Comparison of ENCODE assay signal across 12 cellular contexts in genomic region chr13:34863360-34864135, GRCh38.
DNase-seq lines count a peak whose midpoint lies in the region; ATAC-seq, FAIRE-seq and TF ChIP-seq lines count a peak whose summit lies in the region.
"Had no signal": no experiment of that assay in that cellular context is flagged by ENCODE, and none has a peak within 500 bp of the region (broad histone marks: within the 10 kb centered on the region; RNA-seq: fewer than 3 reads in every experiment).

No MANE protein-coding gene starts in this region.

- TF ChIP-seq CTCF in HFF-Myc (IDR thresholded peaks at IDR 0.05; ENCODE audit: low read depth, low read length, missing control alignments) = no peak

- H3K4me3 ChIP-seq in HFF-Myc (replicated peaks; ENCODE audit: low read depth, low read length) = no peak overlapping the region
- H3K4me3 ChIP-seq: testis had no signal

- ATAC-seq in GM18505 (IDR thresholded peaks at IDR 0.05; ENCODE audit: unreplicated experiment) (no peak), HG03280 (IDR thresholded peaks at IDR 0.05; ENCODE audit: unreplicated experiment) (no peak)

- no peak for TF ChIP-seq POLR2A in erythroblast (IDR thresholded peaks at IDR 0.05; ENCODE audit: low read length)
- no peak for TF ChIP-seq POLR2A in GM18505 (IDR thresholded peaks at IDR 0.05; ENCODE audit: borderline replicate concordance, extremely low read depth, insufficient read depth, insufficient read length)

- FAIRE-seq in islet of Langerhans (lab: Jason Lieb, UNC) = peak; percentile 95

- DNase-seq in AG08396 (ENCODE audit: low spot score) = peak; percentile 16
- peak; percentile 83 for DNase-seq in HFF-Myc (ENCODE audit: extremely low read depth, low read depth)
- peak; percentile 73 for DNase-seq in SW480 (ENCODE audit: low spot score)
- DNase-seq in erythroblast (lab: John Stamatoyannopoulos, UW) = no peak
- DNase-seq in stimulated activated CD4-positive, alpha-beta T cell treated with anti-CD3 and anti-CD28 coated beads, Interleukin-12 subunit alpha, Interleukin-12 subunit beta, amount 100 ng/mL, for 4 hours = no peak
- DNase-seq: activated CD4-positive, alpha-beta T cell treated with anti-CD3 and anti-CD28 coated beads for 1 hour; activated naive CD4-positive, alpha-beta T cell treated with anti-CD3 and anti-CD28 coated beads, Interleukin-2, amount 50 U/mL, for 16 hours; DMS79; testis had no signal

Comparison
In these comparisons a context has a peak if more than half of its experiments do, and no peak if none do; other contexts are left out.
1. DNase-seq: peak in AG08396 (single experiment), HFF-Myc (single experiment) and SW480 (single experiment); none in erythroblast (0 of 2) and stimulated activated CD4-positive, alpha-beta T cell treated with anti-CD3 and anti-CD28 coated beads, Interleukin-12 subunit alpha, Interleukin-12 subunit beta, amount 100 ng/mL, for 4 hours (single experiment).